Comparison of ENCODE assay signal across 26 cellular contexts in the genomic region with DNA sequence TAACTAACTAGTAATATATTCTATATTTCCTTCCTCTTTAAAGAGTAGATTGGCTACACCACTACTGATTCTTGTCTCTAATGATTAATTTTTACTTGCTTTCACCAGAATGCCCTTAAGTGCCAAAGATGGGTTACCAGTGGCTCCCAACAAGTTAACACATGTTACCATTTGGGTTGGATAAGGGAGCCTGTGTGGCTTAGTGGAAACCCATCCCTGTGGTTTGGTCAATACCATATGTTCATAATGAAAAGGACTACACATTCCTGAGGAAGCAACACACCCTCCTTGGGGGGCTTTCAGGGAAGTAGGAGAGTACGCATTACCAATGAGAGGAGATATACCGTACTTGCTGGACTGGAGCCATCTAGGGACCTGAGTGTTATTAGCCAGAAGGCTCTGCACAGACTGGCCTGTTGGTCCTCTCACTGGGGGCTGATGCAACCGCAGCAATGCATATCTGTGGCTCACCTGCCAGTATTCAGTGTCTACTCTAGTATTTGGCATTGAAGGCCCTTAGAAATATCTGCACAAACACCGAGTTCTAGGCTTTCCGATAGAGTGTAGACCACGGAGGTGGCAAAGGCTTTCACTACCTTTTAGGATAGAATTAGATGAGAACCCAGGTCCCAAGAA.
"Had no signal": no experiment of that assay in that cellular context is flagged by ENCODE, and none has a peak within 500 bp of the region (broad histone marks: within the 10 kb centered on the region; RNA-seq: fewer than 3 reads in every experiment).

No MANE protein-coding gene starts in this region.

- H3K4me3 ChIP-seq: SK-N-MC had no signal

- ATAC-seq: activated CD8-positive, alpha-beta T cell treated with anti-CD3 and anti-CD28 coated beads for 36 hours; activated T-cell treated with anti-CD3 and anti-CD28 coated beads, Interleukin-2, amount 50 U/mL, for 72 hours; PC-3; T-cell had no signal

- DNase-seq: activated CD4-positive, alpha-beta T cell treated with anti-CD3 and anti-CD28 coated beads, Interleukin-2, amount 10 ng/mL, durations not matched to agents 7 days and 5 days; activated CD4-positive, CD25-positive, alpha-beta regulatory T cell; activated CD8-positive, alpha-beta memory T cell treated with anti-CD3 and anti-CD28 coated beads, Interleukin-2, amount 50 U/mL, for 4 hours; activated CD8-positive, alpha-beta T cell treated with anti-CD3 and anti-CD28 coated beads for 36 hours; activated gamma-delta T cell treated with Interleukin-2 at 50 U/mL for 16 hours; activated naive CD4-positive, alpha-beta T cell treated with anti-CD3 and anti-CD28 coated beads, Interleukin-2, amount 10 ng/mL, durations not matched to agents 7 days and 5 days; activated naive CD8-positive, alpha-beta T cell treated with anti-CD3 and anti-CD28 coated beads for 36 hours; activated T-cell treated with anti-CD3 and anti-CD28 coated beads, Interleukin-2, amount 50 U/mL, for 72 hours; cerebellar nuclear complex; IMR-90; KG1; MV-4-11; NCI-H1092 treated with DMSO at 0.1 percent for 48 hours; NCI-H1436; NCI-H1694 treated with DMSO at 0.1 percent for 48 hours; NCI-H2029 treated with DMSO at 0.1 percent for 48 hours; NCI-H345; NCI-H510A; NCI-H774; PC-3; T-cell; T-helper 2 cell; T1000 had no signal

- FAIRE-seq: RCC 7860 had no signal

- H3K27ac ChIP-seq: SK-N-MC, VCaP had no signal
